ENCODE assay signal across 26 cellular contexts in the genomic region with DNA sequence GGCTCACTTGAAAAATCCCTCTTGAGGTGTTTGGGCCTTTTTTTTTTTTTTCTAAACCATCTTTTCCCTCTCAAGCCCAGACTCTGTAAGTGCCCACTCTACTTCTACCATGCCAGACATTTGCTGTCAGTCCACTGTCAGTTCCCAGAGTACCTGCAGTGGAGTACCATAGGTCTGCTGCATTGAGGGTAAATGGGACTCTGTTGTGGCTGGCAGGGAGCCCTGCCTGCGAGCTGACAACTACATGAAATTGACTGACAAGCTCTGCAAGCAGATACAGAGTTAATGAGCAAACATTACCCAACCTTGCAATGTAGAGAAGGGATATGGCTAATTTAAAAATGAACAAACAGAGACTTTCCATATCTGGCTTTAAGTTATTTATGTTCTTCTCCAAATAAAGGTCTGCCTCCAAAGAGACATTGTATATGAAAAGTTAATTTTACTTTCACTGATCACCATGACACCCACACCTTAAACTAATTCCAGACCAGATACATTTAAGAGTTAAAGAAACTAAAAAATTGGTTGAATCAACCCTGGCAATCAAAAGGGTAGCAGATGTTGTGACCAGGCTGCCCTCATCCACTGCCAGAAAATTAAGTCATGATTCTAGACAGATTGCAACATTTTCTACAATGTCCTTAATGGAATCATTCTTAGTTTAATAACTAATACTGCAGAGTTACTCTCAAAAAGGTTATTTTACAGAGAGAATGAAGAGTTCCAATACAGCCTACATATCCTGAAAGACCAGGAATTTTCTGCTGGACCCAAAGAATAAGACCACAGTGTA.
A peak's percentile ranks its signal among the peaks of the same experiment; 100 is the strongest.
DNase-seq lines count a peak whose midpoint lies in the region; ATAC-seq and TF ChIP-seq lines count a peak whose summit lies in the region.
"Had no signal": no experiment of that assay in that cellular context is flagged by ENCODE, and none has a peak within 500 bp of the region (broad histone marks: within the 10 kb centered on the region; RNA-seq: fewer than 3 reads in every experiment).

No MANE protein-coding gene starts in this region.

- H3K9me3 Mint-ChIP-seq in progenitor cell of endocrine pancreas (ENCODE audit: low read depth): no peaks in the 10 kb centered on the region
- H3K9me3 Mint-ChIP-seq: activated naive CD4-positive, alpha-beta T cell treated with anti-CD3 and anti-CD28 coated beads, Interleukin-2, amount 50 U/mL, for 72 hours; naive B cell; T-cell had no signal

- no peak overlapping the region for H3K4me2 ChIP-seq in smooth muscle cell
- H3K4me2 ChIP-seq: A549 had no signal

- no peak overlapping the region for H3K9ac ChIP-seq in smooth muscle cell (ENCODE audit: low read depth)

- no peaks in the 10 kb centered on the region for H3F3A ChIP-seq in smooth muscle cell (ENCODE audit: low read depth)

- no peak overlapping the region for H2AFZ ChIP-seq in smooth muscle cell (ENCODE audit: low read depth)

- DNase-seq in NCI-H2227 treated with DMSO at 0.1 percent for 48 hours (lab: John Stamatoyannopoulos, UW) (peak; percentile 0), NCI-H2227 (lab: John Stamatoyannopoulos, UW; ENCODE audit: unreplicated experiment) (no peak), NCI-H1694 (lab: John Stamatoyannopoulos, UW) (peak; percentile 83), right cardiac atrium (peak in 1 of 3 donors; percentile 35), smooth muscle cell (lab: John Stamatoyannopoulos, UW; ENCODE audit: unreplicated experiment) (no peak), progenitor cell of endocrine pancreas (ENCODE audit: low spot score, unreplicated experiment) (no peak), iPS-NIHi11 (ENCODE audit: low spot score) (no peak)
- DNase-seq: activated CD4-positive, alpha-beta T cell treated with anti-CD3 and anti-CD28 coated beads, Interleukin-2, amount 50 U/mL, for 4 hours; activated CD4-positive, CD25-positive, alpha-beta regulatory T cell; central memory CD4-positive, alpha-beta T cell; COR-L47; EL; head of caudate nucleus; left cardiac atrium; naive B cell; NK-92 treated with Interleukin-12 subunit alpha and Interleukin-12 subunit beta, amount 100 ng/mL, for 24 hours; SIG-M5; stimulated activated CD4-positive, alpha-beta T cell treated with anti-CD3 and anti-CD28 coated beads, Interleukin-12 subunit alpha, Interleukin-12 subunit beta, amount 100 ng/mL, for 4 hours; stimulated activated CD4-positive, alpha-beta T cell treated with anti-CD3 and anti-CD28 coated beads, Interleukin-4, amount 100 ng/mL, for 24 hours; stimulated activated naive CD4-positive, alpha-beta T cell treated with Interleukin-2 at 50 U/mL for 16 hours; T-cell; testis had no signal

- no peaks in the 10 kb centered on the region for H3K79me2 ChIP-seq in smooth muscle cell (ENCODE audit: low read depth)

- peaks cover 4% of the 10 kb centered on the region for H3K4me1 Mint-ChIP-seq in progenitor cell of endocrine pancreas (ENCODE audit: low read depth)
- H3K4me1 Mint-ChIP-seq: naive B cell, T-cell had no signal

- no peaks in the 10 kb centered on the region for H3K4me1 ChIP-seq in right cardiac atrium (ENCODE audit: control insufficient read depth, insufficient read depth, low read length)
- H3K4me1 ChIP-seq in smooth muscle cell (ENCODE audit: low read depth): no peaks in the 10 kb centered on the region
- H3K4me1 ChIP-seq: A549, ascending aorta, testis had no signal

- no peak overlapping the region for H3K27ac Mint-ChIP-seq in progenitor cell of endocrine pancreas
- H3K27ac Mint-ChIP-seq: activated naive CD4-positive, alpha-beta T cell treated with anti-CD3 and anti-CD28 coated beads, Interleukin-2, amount 50 U/mL, for 72 hours; naive B cell; T-cell had no signal

- H3K27me3 Mint-ChIP-seq in progenitor cell of endocrine pancreas: no peaks in the 10 kb centered on the region
- H3K27me3 Mint-ChIP-seq: naive B cell had no signal

- H4K20me1 ChIP-seq in smooth muscle cell (ENCODE audit: low read depth): no peaks in the 10 kb centered on the region

- TF ChIP-seq CTCF in smooth muscle cell (IDR thresholded peaks at IDR 0.05; ENCODE audit: borderline replicate concordance, insufficient read depth, poor library complexity, severe bottlenecking) (no peak), progenitor cell of endocrine pancreas (IDR thresholded peaks at IDR 0.05; ENCODE audit: unreplicated experiment) (no peak)

- H3K4me3 ChIP-seq in right cardiac atrium (ENCODE audit: low read length) (no peak overlapping the region), smooth muscle cell (no peak overlapping the region)
- H3K4me3 ChIP-seq: A549, ascending aorta, testis had no signal

- no peaks in the 10 kb centered on the region for H3K36me3 ChIP-seq in smooth muscle cell (ENCODE audit: low read depth)
- H3K36me3 ChIP-seq: ascending aorta had no signal

- intact Hi-C loops in right cardiac atrium (cut with DNase I): no loop called here

- 67% methylated on average over 1 of the region's 1 CpG for WGBS in right cardiac atrium
- 83% methylated on average over 1 of the region's 1 CpG for WGBS in smooth muscle cell (ENCODE audit: low lambda C conversion rate)

- no peak overlapping the region for H3K4me3 Mint-ChIP-seq in progenitor cell of endocrine pancreas (ENCODE audit: low read depth)
- H3K4me3 Mint-ChIP-seq: naive B cell, T-cell had no signal

- ATAC-seq in SK-N-SH treated with all-trans-retinoic acid at 6 μM for 48 hours (no peak; the same call in 2 of the 3 replicates), right cardiac atrium (peak; percentile 46 to 56)
- ATAC-seq: A549; activated naive CD4-positive, alpha-beta T cell treated with anti-CD3 and anti-CD28 coated beads, Interleukin-2, amount 50 U/mL, for 72 hours; T-cell had no signal

- H3K27ac ChIP-seq in right cardiac atrium (ENCODE audit: low read length): no peak overlapping the region
- H3K27ac ChIP-seq in smooth muscle cell (ENCODE audit: low read depth): no peak overlapping the region
- H3K27ac ChIP-seq: A549, ascending aorta, testis had no signal

- H3K9me3 ChIP-seq in right cardiac atrium (ENCODE audit: control insufficient read depth, low read length) (no peaks in the 10 kb centered on the region), smooth muscle cell (replicated peaks; ENCODE audit: low read depth) (no peaks in the 10 kb centered on the region)
- H3K9me3 ChIP-seq: A549, ascending aorta, testis had no signal

- H3K27me3 ChIP-seq in right cardiac atrium (ENCODE audit: control insufficient read depth, insufficient read depth) (peaks cover 2% of the 10 kb centered on the region), smooth muscle cell (ENCODE audit: low read depth) (no peaks in the 10 kb centered on the region)
- H3K27me3 ChIP-seq: ascending aorta, testis had no signal

- no peaks in the 10 kb centered on the region for H3K36me3 Mint-ChIP-seq in progenitor cell of endocrine pancreas (ENCODE audit: insufficient read depth)
- H3K36me3 Mint-ChIP-seq: activated naive CD4-positive, alpha-beta T cell treated with anti-CD3 and anti-CD28 coated beads, Interleukin-2, amount 50 U/mL, for 72 hours; naive B cell; T-cell had no signal

TF ChIP-seq in SK-N-SH treated with all-trans-retinoic acid at 6 μM for 48 hours, 23 proteins besides CTCF, POLR2A, EP300 and RAD21:
- TF ChIP-seq ZNF565 (CRISPR knock-in tag; conservative IDR thresholded peaks at IDR 0.05; ENCODE audit: low read depth): no peak
- no peak for TF ChIP-seq PATZ1 (CRISPR knock-in tag; IDR thresholded peaks at IDR 0.05; ENCODE audit: borderline replicate concordance)
- TF ChIP-seq ARNTL (CRISPR knock-in tag; IDR thresholded peaks at IDR 0.05; ENCODE audit: borderline replicate concordance, low read depth): no peak
- 0 out of 2 replicates have a peak, but pooled peaks have one; percentile 18 for TF ChIP-seq TCF4 (CRISPR knock-in tag; IDR thresholded peaks at IDR 0.05; ENCODE audit: borderline replicate concordance)
- no peak for TF ChIP-seq OSR1 (CRISPR knock-in tag; IDR thresholded peaks at IDR 0.05)

Comparison
In these comparisons a context has a peak if more than half of its experiments do, and no peak if none do; other contexts are left out.
1. DNase-seq: peak in NCI-H2227 treated with DMSO at 0.1 percent for 48 hours (single experiment) and NCI-H1694 (single experiment); none in NCI-H2227 (single experiment), smooth muscle cell (single experiment), progenitor cell of endocrine pancreas (single experiment) and iPS-NIHi11 (single experiment).